28 cellular contexts compared by ENCODE assay signal in the genomic region with DNA sequence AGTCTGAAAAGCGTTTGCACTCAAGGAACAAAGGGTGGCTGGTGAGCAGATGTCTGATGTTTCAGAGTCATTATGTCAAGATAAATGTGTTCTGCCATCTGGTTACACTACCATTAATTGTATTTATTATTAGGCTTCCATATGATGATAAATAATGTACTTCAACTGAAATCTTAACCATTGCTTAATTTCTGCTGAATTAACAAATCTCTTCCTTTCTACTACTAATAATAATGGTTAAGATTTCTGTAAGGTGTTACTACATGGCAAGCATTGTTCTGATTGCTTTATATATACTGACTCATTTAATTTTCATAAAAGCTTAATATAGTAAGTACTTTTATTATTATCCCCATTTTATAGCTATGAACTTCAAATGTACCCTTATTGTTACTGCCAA.
"Had no signal": no experiment of that assay in that cellular context is flagged by ENCODE, and none has a peak within 500 bp of the region (broad histone marks: within the 10 kb centered on the region; RNA-seq: fewer than 3 reads in every experiment).

No MANE protein-coding gene starts in this region.

- DNase-seq: activated CD4-positive, alpha-beta memory T cell treated with anti-CD3 and anti-CD28 coated beads, Interleukin-2, amount 10 ng/mL, durations not matched to agents 7 days and 5 days; activated CD4-positive, alpha-beta T cell treated with anti-CD3 and anti-CD28 coated beads for 1 hour; activated CD4-positive, alpha-beta T cell treated with anti-CD3 and anti-CD28 coated beads for 48 hours; activated CD4-positive, CD25-positive, alpha-beta regulatory T cell; activated CD8-positive, alpha-beta memory T cell treated with anti-CD3 and anti-CD28 coated beads for 24 hours; activated CD8-positive, alpha-beta memory T cell treated with anti-CD3 and anti-CD28 coated beads, Interleukin-2, amount 10 ng/mL, durations not matched to agents 7 days and 5 days; activated CD8-positive, alpha-beta memory T cell treated with anti-CD3 and anti-CD28 coated beads, Interleukin-2, amount 50 U/mL, for 48 hours; activated effector memory CD4-positive, alpha-beta T cell treated with anti-CD3 and anti-CD28 coated beads, Interleukin-2, amount 50 U/mL, for 16 hours; activated naive CD4-positive, alpha-beta T cell; activated naive CD4-positive, alpha-beta T cell treated with anti-CD3 and anti-CD28 coated beads, Interleukin-2, amount 50 U/mL, for 16 hours; activated naive CD8-positive, alpha-beta T cell treated with anti-CD3 and anti-CD28 coated beads for 36 hours; activated T-cell treated with anti-CD3 and anti-CD28 coated beads, Interleukin-2, amount 50 U/mL, for 48 hours; amygdala; colonic mucosa; NCI-H1092 treated with DMSO at 0.1 percent for 48 hours; NCI-H1417 treated with DMSO at 0.1 percent for 48 hours; NCI-H2029; NCI-H2227 treated with DMSO at 0.1 percent for 48 hours; NCI-H526; NCI-H748 treated with DMSO at 0.1 percent for 48 hours; NK-92 treated with Interleukin-12 subunit alpha and Interleukin-12 subunit beta, amount 100 ng/mL, for 24 hours; PC-9; Right ventricle myocardium superior; SW 1271; T-helper 1 cell; T-helper 2 cell; T-helper 9 cell; WERI-Rb-1 had no signal
